12 cellular contexts compared by ENCODE assay signal in genomic region chr6:40779399-40779798, GRCh38.
A peak's percentile ranks its signal among the peaks of the same experiment; 100 is the strongest.
DNase-seq lines count a peak whose midpoint lies in the region; ATAC-seq and TF ChIP-seq lines count a peak whose summit lies in the region.
"Had no signal": no experiment of that assay in that cellular context is flagged by ENCODE, and none has a peak within 500 bp of the region (broad histone marks: within the 10 kb centered on the region; RNA-seq: fewer than 3 reads in every experiment).

No MANE protein-coding gene starts in this region.

- H3K4me1 ChIP-seq in prostate gland (replicated peaks): no peaks in the 10 kb centered on the region

- WGBS in prostate gland: 80% methylated on average over 3 of the region's 3 CpGs

- no peak for TF ChIP-seq POLR2A in prostate gland (IDR thresholded peaks at IDR 0.05)

- no peak for TF ChIP-seq CTCF in choroid plexus epithelial cell (conservative IDR thresholded peaks at IDR 0.05; ENCODE audit: low read depth, low read length)
- TF ChIP-seq CTCF in prostate gland (IDR thresholded peaks at IDR 0.05): no peak
- TF ChIP-seq CTCF in omental fat pad (IDR thresholded peaks at IDR 0.05): no peak

- no peaks in the 10 kb centered on the region for H3K36me3 ChIP-seq in prostate gland

- DNase-seq in AG20443 (ENCODE audit: low spot score): peak; percentile 96
- peak; percentile 44 for DNase-seq in LoVo (ENCODE audit: low spot score)
- DNase-seq in choroid plexus epithelial cell (ENCODE audit: low read depth): peak; percentile 15
- DNase-seq in kidney tubule cell (ENCODE audit: low spot score): peak; percentile 91
- no peak for DNase-seq in prostate gland (ENCODE audit: low spot score)
- no peak for DNase-seq in omental fat pad (ENCODE audit: low spot score)
- DNase-seq in DMS 273 treated with DMSO at 0.1 percent for 48 hours (lab: John Stamatoyannopoulos, UW): no peak
- DNase-seq: activated CD8-positive, alpha-beta memory T cell treated with anti-CD3 and anti-CD28 coated beads, Interleukin-2, amount 50 U/mL, for 4 hours; effector CD8-positive, alpha-beta T cell; NCI-H1930 had no signal

- H3K9me3 ChIP-seq in prostate gland: no peaks in the 10 kb centered on the region

- H3K27me3 ChIP-seq in prostate gland (replicated peaks; ENCODE audit: insufficient read depth): no peaks in the 10 kb centered on the region

- intact Hi-C loops in prostate gland (cut with DNase I): no loop called here

- ATAC-seq in HG02840 (IDR thresholded peaks at IDR 0.05; ENCODE audit: low FRiP score, unreplicated experiment) (no peak), omental fat pad (ENCODE audit: low FRiP score) (no peak)
- ATAC-seq: K562 had no signal

- no peak overlapping the region for H3K4me3 ChIP-seq in choroid plexus epithelial cell (ENCODE audit: low read depth, low read length)
- no peak overlapping the region for H3K4me3 ChIP-seq in prostate gland
- H3K4me3 ChIP-seq: K562 had no signal

- H3K27ac ChIP-seq in prostate gland: no peak overlapping the region

Comparison
In these comparisons a context has a peak if more than half of its experiments do, and no peak if none do; other contexts are left out.
1. DNase-seq: peak in AG20443 (single experiment), LoVo (single experiment), choroid plexus epithelial cell (single experiment) and kidney tubule cell (single experiment); none in prostate gland (single experiment), omental fat pad (single experiment) and DMS 273 treated with DMSO at 0.1 percent for 48 hours (single experiment).